ENCODE assay signal across 2 cellular contexts in genomic region chr15:66720206-66721010, GRCh38.
A peak's percentile ranks its signal among the peaks of the same experiment; 100 is the strongest.
TF ChIP-seq lines count a peak whose summit lies in the region.

No MANE protein-coding gene starts in this region.

TF ChIP-seq in IMR-90, 13 proteins besides CTCF, POLR2A, EP300 and RAD21:
- TF ChIP-seq RFX5 (IDR thresholded peaks at IDR 0.05; ENCODE audit: low read depth, low read length), result no peak
- peak; percentile 7; the same call in 1 of the 2 replicates for TF ChIP-seq SMC3 (IDR thresholded peaks at IDR 0.05; ENCODE audit: low read depth, low read length)
- TF ChIP-seq MAFK (IDR thresholded peaks at IDR 0.05; ENCODE audit: low read depth, low read length), result no peak
- peak; percentile 8 for TF ChIP-seq RCOR1 (IDR thresholded peaks at IDR 0.05; ENCODE audit: insufficient replicate concordance, low read length)
- TF ChIP-seq FOS (IDR thresholded peaks at IDR 0.05; ENCODE audit: low read depth, low read length), result peak; percentile 26; the same call in 1 of the 2 replicates
- no peak for TF ChIP-seq MXI1 (IDR thresholded peaks at IDR 0.05; ENCODE audit: borderline replicate concordance, low read depth, low read length)
- 0 out of 2 replicates have a peak, but pooled peaks have one; percentile 15 for TF ChIP-seq MAZ (IDR thresholded peaks at IDR 0.05; ENCODE audit: borderline replicate concordance, low read depth, low read length)
- TF ChIP-seq CEBPB (IDR thresholded peaks at IDR 0.05; ENCODE audit: low read depth, low read length), result no peak

TF ChIP-seq in HepG2, 621 proteins besides CTCF, POLR2A, EP300 and RAD21:
- TF ChIP-seq STAT5B (CRISPR knock-in tag; IDR thresholded peaks at IDR 0.05) (no peak), ZNF383 (CRISPR knock-in tag; IDR thresholded peaks at IDR 0.05; ENCODE audit: borderline replicate concordance) (no peak), CBX1 (IDR thresholded peaks at IDR 0.05; ENCODE audit: low read depth) (no peak), THAP11 (CRISPR knock-in tag; IDR thresholded peaks at IDR 0.05) (no peak), KAT8 (CRISPR knock-in tag; IDR thresholded peaks at IDR 0.05) (no peak), ZNF660 (CRISPR knock-in tag; IDR thresholded peaks at IDR 0.05; ENCODE audit: borderline replicate concordance, low read depth) (no peak), ESRRA (CRISPR knock-in tag; IDR thresholded peaks at IDR 0.05; ENCODE audit: low read depth) (no peak), ATM (IDR thresholded peaks at IDR 0.05; ENCODE audit: borderline replicate concordance) (no peak), ZBTB8A (CRISPR knock-in tag; IDR thresholded peaks at IDR 0.05; ENCODE audit: borderline replicate concordance, low read depth) (no peak), ZNF331 (CRISPR knock-in tag; IDR thresholded peaks at IDR 0.05) (no peak), CCAR2 (optimal IDR thresholded peaks at IDR 0.05; ENCODE audit: low read depth, low read length) (no peak), KLF12 (CRISPR knock-in tag; IDR thresholded peaks at IDR 0.05; ENCODE audit: borderline replicate concordance) (no peak), ETV6 (CRISPR knock-in tag; conservative IDR thresholded peaks at IDR 0.05) (no peak), ZNF678 (CRISPR knock-in tag; IDR thresholded peaks at IDR 0.05) (no peak), CHD2 (IDR thresholded peaks at IDR 0.05; ENCODE audit: low read depth, low read length) (no peak)
- TF ChIP-seq, protein P1, sequence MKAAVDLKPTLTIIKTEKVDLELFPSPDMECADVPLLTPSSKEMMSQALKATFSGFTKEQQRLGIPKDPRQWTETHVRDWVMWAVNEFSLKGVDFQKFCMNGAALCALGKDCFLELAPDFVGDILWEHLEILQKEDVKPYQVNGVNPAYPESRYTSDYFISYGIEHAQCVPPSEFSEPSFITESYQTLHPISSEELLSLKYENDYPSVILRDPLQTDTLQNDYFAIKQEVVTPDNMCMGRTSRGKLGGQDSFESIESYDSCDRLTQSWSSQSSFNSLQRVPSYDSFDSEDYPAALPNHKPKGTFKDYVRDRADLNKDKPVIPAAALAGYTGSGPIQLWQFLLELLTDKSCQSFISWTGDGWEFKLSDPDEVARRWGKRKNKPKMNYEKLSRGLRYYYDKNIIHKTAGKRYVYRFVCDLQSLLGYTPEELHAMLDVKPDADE (CRISPR knock-in tag; IDR thresholded peaks at IDR 0.05), result no peak
- TF ChIP-seq, protein P2, sequence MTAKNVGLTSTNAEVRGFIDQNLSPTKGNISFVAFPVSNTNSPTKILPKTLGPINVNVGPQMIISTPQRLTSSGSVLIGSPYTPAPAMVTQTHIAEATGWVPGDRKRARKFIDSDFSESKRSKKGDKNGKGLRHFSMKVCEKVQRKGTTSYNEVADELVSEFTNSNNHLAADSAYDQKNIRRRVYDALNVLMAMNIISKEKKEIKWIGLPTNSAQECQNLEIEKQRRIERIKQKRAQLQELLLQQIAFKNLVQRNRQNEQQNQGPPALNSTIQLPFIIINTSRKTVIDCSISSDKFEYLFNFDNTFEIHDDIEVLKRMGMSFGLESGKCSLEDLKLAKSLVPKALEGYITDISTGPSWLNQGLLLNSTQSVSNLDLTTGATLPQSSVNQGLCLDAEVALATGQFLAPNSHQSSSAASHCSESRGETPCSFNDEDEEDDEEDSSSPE (CRISPR knock-in tag; IDR thresholded peaks at IDR 0.05), result no peak
- TF ChIP-seq, protein P3, sequence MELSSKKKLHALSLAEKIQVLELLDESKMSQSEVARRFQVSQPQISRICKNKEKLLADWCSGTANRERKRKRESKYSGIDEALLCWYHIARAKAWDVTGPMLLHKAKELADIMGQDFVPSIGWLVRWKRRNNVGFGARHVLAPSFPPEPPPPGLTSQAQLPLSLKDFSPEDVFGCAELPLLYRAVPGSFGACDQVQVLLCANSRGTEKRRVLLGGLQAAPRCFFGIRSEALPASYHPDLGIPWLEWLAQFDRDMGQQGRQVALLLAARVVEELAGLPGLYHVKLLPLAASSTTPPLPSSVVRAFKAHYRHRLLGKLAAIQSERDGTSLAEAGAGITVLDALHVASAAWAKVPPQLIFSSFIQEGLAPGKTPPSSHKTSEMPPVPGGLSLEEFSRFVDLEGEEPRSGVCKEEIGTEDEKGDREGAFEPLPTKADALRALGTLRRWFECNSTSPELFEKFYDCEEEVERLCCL (CRISPR knock-in tag; IDR thresholded peaks at IDR 0.05; ENCODE audit: borderline replicate concordance), result no peak
- TF ChIP-seq, protein P4, sequence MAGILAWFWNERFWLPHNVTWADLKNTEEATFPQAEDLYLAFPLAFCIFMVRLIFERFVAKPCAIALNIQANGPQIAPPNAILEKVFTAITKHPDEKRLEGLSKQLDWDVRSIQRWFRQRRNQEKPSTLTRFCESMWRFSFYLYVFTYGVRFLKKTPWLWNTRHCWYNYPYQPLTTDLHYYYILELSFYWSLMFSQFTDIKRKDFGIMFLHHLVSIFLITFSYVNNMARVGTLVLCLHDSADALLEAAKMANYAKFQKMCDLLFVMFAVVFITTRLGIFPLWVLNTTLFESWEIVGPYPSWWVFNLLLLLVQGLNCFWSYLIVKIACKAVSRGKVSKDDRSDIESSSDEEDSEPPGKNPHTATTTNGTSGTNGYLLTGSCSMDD (CRISPR knock-in tag; IDR thresholded peaks at IDR 0.05), result no peak
- TF ChIP-seq, protein P5, sequence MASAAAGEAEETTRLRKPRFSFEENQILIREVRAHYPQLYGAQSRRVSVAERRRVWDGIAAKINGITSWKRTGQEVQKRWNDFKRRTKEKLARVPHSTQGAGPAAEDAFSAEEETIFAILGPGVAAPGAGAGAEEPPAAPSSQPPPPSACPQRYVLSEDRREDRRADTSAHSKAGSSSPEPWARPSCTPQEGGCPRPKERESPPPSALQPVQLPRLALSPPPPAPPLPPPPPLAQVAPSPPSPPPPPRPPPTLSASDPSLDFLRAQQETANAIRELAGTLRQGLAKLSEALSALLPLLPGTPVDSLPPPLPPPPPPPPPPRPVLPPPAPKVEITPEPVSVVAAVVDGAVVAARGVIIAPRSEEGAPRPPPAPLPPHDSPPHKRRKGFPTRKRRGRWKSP (CRISPR knock-in tag; IDR thresholded peaks at IDR 0.05), result no peak
